15 cellular contexts compared by ENCODE assay signal in the genomic region with DNA sequence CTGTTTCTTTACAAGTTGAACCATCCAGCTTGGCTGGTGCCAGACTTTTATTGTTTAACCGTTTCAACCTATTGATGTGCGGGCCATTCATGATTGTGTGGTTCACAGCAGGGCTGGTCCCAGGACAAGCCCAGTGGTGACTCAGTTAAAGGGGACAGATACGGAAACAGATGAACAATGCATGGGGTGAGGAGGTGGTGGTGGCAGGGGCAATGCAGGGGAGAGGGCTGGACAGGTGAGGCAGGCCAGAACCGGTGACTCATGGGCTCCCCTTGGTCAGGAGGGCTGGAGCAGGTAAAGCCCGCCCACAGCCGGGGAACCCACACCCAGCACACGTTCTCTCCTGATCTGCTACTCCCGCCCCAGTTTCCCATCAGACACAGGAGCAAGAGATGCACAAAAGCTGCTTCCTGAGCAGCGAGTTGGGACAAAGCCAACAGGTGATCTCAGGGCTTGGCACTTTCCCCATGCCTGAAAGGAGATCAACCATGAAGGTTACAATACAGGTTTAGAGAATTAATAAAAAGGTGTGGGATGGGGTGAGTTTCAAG.
DNase-seq lines count a peak whose midpoint lies in the region; ATAC-seq, FAIRE-seq and TF ChIP-seq lines count a peak whose summit lies in the region.
"Had no signal": no experiment of that assay in that cellular context is flagged by ENCODE, and none has a peak within 500 bp of the region (broad histone marks: within the 10 kb centered on the region; RNA-seq: fewer than 3 reads in every experiment).

No MANE protein-coding gene starts in this region.

- H3K9me3 Mint-ChIP-seq in activated naive CD4-positive, alpha-beta T cell treated with anti-CD3 and anti-CD28 coated beads, Interleukin-2, amount 50 U/mL, for 72 hours: no peaks in the 10 kb centered on the region
- H3K9me3 Mint-ChIP-seq in effector memory CD8-positive, alpha-beta T cell: peaks cover 0 to 1% of the 10 kb centered on the region in 2 donors
- H3K9me3 Mint-ChIP-seq: activated B cell treated with CpG ODN at 0.5 μM for 24 hours, CD14-positive monocyte had no signal

- H3K27ac ChIP-seq in esophagus squamous epithelium: peak overlapping the region; percentile 66 to 92 (median 84)

- H3K27me3 ChIP-seq in esophagus squamous epithelium: no peaks in the 10 kb centered on the region

- peak in 1 of 4 donors; percentile 5 for TF ChIP-seq POLR2A in esophagus squamous epithelium (IDR thresholded peaks at IDR 0.05)

- no peaks in the 10 kb centered on the region for H3K36me3 Mint-ChIP-seq in activated naive CD4-positive, alpha-beta T cell treated with anti-CD3 and anti-CD28 coated beads, Interleukin-2, amount 50 U/mL, for 72 hours
- no peaks in the 10 kb centered on the region for H3K36me3 Mint-ChIP-seq in effector memory CD8-positive, alpha-beta T cell (ENCODE audit: insufficient read depth)
- H3K36me3 Mint-ChIP-seq: CD14-positive monocyte had no signal

- H3K4me1 Mint-ChIP-seq in effector memory CD8-positive, alpha-beta T cell (ENCODE audit: low read depth in 2 of 2): peaks cover 0 to 7% of the 10 kb centered on the region in 2 donors

- intact Hi-C loops in esophagus squamous epithelium (cut with DNase I): no loop called here

- TF ChIP-seq CTCF in esophagus squamous epithelium (IDR thresholded peaks at IDR 0.05): no peak

- DNase-seq in HPDE6-E6E7 (ENCODE audit: extremely low spot score): peak; percentile 92
- DNase-seq in NCI-H69 (lab: John Stamatoyannopoulos, UW): peak; percentile 93
- no peak for DNase-seq in esophagus squamous epithelium (lab: John Stamatoyannopoulos, UW)
- DNase-seq in renal cortical epithelial cell (ENCODE audit: low read depth): peak; percentile 73
- no peak for DNase-seq in activated naive CD4-positive, alpha-beta T cell treated with anti-CD3 and anti-CD28 coated beads, Interleukin-2, amount 50 U/mL, for 72 hours (ENCODE audit: low spot score in 2 of 2)
- no peak for DNase-seq in effector memory CD8-positive, alpha-beta T cell
- DNase-seq in frontal cortex (ENCODE audit: low spot score in 2 of 2): no peak
- no peak for DNase-seq in inferior parietal cortex (ENCODE audit: extremely low spot score)
- DNase-seq: activated B cell treated with CpG ODN at 0.5 μM for 24 hours; activated naive CD4-positive, alpha-beta T cell; cortex of kidney; stimulated activated CD4-positive, alpha-beta T cell treated with anti-CD3 and anti-CD28 coated beads, Interleukin-2, amount 100 ng/mL, for 48 hours had no signal

- WGBS in esophagus squamous epithelium, 2 donors: 30 to 47% methylated on average over 4 to 9 of the region's 9 CpGs

- H3K4me3 Mint-ChIP-seq in effector memory CD8-positive, alpha-beta T cell: no peak overlapping the region
- H3K4me3 Mint-ChIP-seq: activated B cell treated with CpG ODN at 0.5 μM for 24 hours, CD14-positive monocyte, neural crest cell had no signal

- no peak for FAIRE-seq in frontal cortex (lab: Jason Lieb, UNC)
- FAIRE-seq: GM12878 had no signal

- no peak overlapping the region for H3K4me3 ChIP-seq in esophagus squamous epithelium
- H3K4me3 ChIP-seq: GM12878 had no signal

- no peaks in the 10 kb centered on the region for H3K9me3 ChIP-seq in esophagus squamous epithelium

- H3K27ac Mint-ChIP-seq in activated naive CD4-positive, alpha-beta T cell treated with anti-CD3 and anti-CD28 coated beads, Interleukin-2, amount 50 U/mL, for 72 hours: peak overlapping the region in 1 of 2 donors; percentile 56
- H3K27ac Mint-ChIP-seq in effector memory CD8-positive, alpha-beta T cell: no peak overlapping the region
- H3K27ac Mint-ChIP-seq: activated B cell treated with CpG ODN at 0.5 μM for 24 hours had no signal

- ATAC-seq in activated naive CD4-positive, alpha-beta T cell treated with anti-CD3 and anti-CD28 coated beads, Interleukin-2, amount 50 U/mL, for 72 hours: no peak
- no peak for ATAC-seq in effector memory CD8-positive, alpha-beta T cell (replicated peaks)
- ATAC-seq: GM12878 had no signal

- H3K27me3 Mint-ChIP-seq in effector memory CD8-positive, alpha-beta T cell: peaks cover 24 to 39% of the 10 kb centered on the region in 2 donors

- H3K36me3 ChIP-seq in esophagus squamous epithelium: no peaks in the 10 kb centered on the region

- peaks cover 21 to 60% (median 24%) of the 10 kb centered on the region in 3 donors for H3K4me1 ChIP-seq in esophagus squamous epithelium

Comparison
In these comparisons a context has a peak if more than half of its experiments do, and no peak if none do; other contexts are left out.
1. DNase-seq: peak in HPDE6-E6E7 (single experiment), NCI-H69 (single experiment) and renal cortical epithelial cell (single experiment); none in esophagus squamous epithelium (single experiment), activated naive CD4-positive, alpha-beta T cell treated with anti-CD3 and anti-CD28 coated beads, Interleukin-2, amount 50 U/mL, for 72 hours (0 of 2), effector memory CD8-positive, alpha-beta T cell (0 of 3), frontal cortex (0 of 2) and inferior parietal cortex (single experiment).